Comparison of ENCODE assay signal across 1 cellular context in genomic region chr19:17582613-17583012, GRCh38.
TF ChIP-seq lines count a peak whose summit lies in the region.

No MANE protein-coding gene starts in this region.

TF ChIP-seq in HCT116, 20 proteins besides CTCF, POLR2A, EP300 and RAD21 (continued from another document):
- TF ChIP-seq EGR1 (IDR thresholded peaks at IDR 0.05; ENCODE audit: low read depth) (no peak), SRF (IDR thresholded peaks at IDR 0.05; ENCODE audit: low read depth) (no peak), EZH2phosphoT487 (IDR thresholded peaks at IDR 0.05; ENCODE audit: borderline replicate concordance) (no peak), SP1 (IDR thresholded peaks at IDR 0.05; ENCODE audit: low read depth) (no peak), EZH2 (IDR thresholded peaks at IDR 0.05) (no peak), POLR2AphosphoS5 (IDR thresholded peaks at IDR 0.05; ENCODE audit: low read depth, low read length) (no peak), TCF7L2 (IDR thresholded peaks at IDR 0.05; ENCODE audit: borderline replicate concordance, extremely low read depth, insufficient read depth, insufficient read length) (no peak), YY1 (IDR thresholded peaks at IDR 0.05; ENCODE audit: extremely low read depth, insufficient replicate concordance, low read depth, low read length) (no peak), CEBPB (IDR thresholded peaks at IDR 0.05; ENCODE audit: low read depth) (no peak)
